ENCODE assay signal across 8 cellular contexts in the genomic region with DNA sequence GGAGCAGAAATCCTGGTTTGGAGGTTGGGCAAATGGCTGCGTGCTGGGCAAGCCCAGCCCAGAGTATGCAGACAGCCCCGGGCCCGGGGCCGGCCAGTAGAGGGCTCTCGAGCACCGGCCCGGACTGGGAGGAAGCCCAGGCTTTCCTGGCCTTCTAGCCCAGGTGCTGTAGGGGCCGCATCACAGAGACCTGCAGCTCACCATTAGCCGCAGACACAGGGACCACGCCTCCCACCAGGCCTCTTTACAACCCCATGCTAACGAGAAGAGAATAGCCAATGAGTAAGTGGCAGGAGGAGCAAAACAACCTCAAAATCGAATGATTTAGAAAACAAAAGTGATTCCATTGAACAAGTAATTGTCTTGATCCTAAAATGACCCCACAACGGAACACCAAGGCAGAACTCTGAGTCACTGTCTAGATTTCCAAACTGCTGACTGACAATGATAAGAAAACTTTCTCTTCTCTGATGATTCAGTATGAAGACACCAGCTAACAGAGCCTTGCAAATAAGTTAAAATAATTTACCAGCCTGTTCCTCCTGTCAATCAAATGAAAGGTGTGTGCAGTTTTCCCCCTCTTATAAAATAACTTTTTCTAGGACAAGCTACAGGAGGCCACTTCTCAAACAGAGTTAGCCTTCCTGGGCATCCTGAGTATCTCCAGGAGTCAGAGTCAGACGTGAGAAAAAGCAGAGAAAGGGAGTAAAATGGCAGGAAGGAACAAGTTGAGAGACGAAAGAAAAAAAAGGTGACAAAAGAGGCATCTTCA.
DNase-seq lines count a peak whose midpoint lies in the region; ATAC-seq and TF ChIP-seq lines count a peak whose summit lies in the region.

No MANE protein-coding gene starts in this region.

- no peaks in the 10 kb centered on the region for H3F3A ChIP-seq in SU-DHL-6 (ENCODE audit: insufficient read depth)

- no peak overlapping the region for H3K4me3 Mint-ChIP-seq in activated naive CD8-positive, alpha-beta T cell treated with anti-CD3 and anti-CD28 coated beads for 36 hours

- DNase-seq in DMS153 (lab: John Stamatoyannopoulos, UW), result peak; percentile 7
- DNase-seq in activated naive CD8-positive, alpha-beta T cell treated with anti-CD3 and anti-CD28 coated beads for 36 hours, result peak; percentile 75
- DNase-seq in left cardiac atrium, result peak; percentile 68
- DNase-seq in retina, result peak; percentile 78

- H3K27me3 ChIP-seq in SU-DHL-6 (ENCODE audit: low read length), result no peaks in the 10 kb centered on the region

- no peaks in the 10 kb centered on the region for H3K27me3 Mint-ChIP-seq in activated naive CD8-positive, alpha-beta T cell treated with anti-CD3 and anti-CD28 coated beads for 36 hours

- H2AFZ ChIP-seq in SU-DHL-6 (ENCODE audit: low read depth, low read length, severe bottlenecking), result no peak overlapping the region

- no peaks in the 10 kb centered on the region for H3K36me3 ChIP-seq in SU-DHL-6 (ENCODE audit: low read length)

- H3K27ac Mint-ChIP-seq in activated naive CD8-positive, alpha-beta T cell treated with anti-CD3 and anti-CD28 coated beads for 36 hours, result peak overlapping the region; percentile 44

- no peak overlapping the region for H3K4me3 ChIP-seq in SU-DHL-6 (ENCODE audit: insufficient read depth, low read length, poor library complexity, severe bottlenecking)

- ATAC-seq in GM21529 (IDR thresholded peaks at IDR 0.05; ENCODE audit: unreplicated experiment) (peak; percentile 49), left cardiac atrium (peak; percentile 93 to 96), HG03442 (IDR thresholded peaks at IDR 0.05; ENCODE audit: unreplicated experiment) (no peak)

- H4K20me1 ChIP-seq in SU-DHL-6 (ENCODE audit: low read depth, low read length), result no peaks in the 10 kb centered on the region

- no peaks in the 10 kb centered on the region for H3K79me2 ChIP-seq in SU-DHL-6 (ENCODE audit: insufficient read depth, low read length)

- H3K9ac ChIP-seq in SU-DHL-6 (ENCODE audit: low read length), result no peak overlapping the region

- no peaks in the 10 kb centered on the region for H3K9me2 ChIP-seq in SU-DHL-6 (replicated peaks; ENCODE audit: insufficient read depth, low read length)

- no peaks in the 10 kb centered on the region for H3K9me3 ChIP-seq in SU-DHL-6 (ENCODE audit: insufficient read depth, low read length)

- no peak overlapping the region for H3K27ac ChIP-seq in SU-DHL-6 (ENCODE audit: low read depth, low read length)

- no peaks in the 10 kb centered on the region for H3K36me3 Mint-ChIP-seq in activated naive CD8-positive, alpha-beta T cell treated with anti-CD3 and anti-CD28 coated beads for 36 hours

- peaks cover 24% of the 10 kb centered on the region for H3K4me1 Mint-ChIP-seq in activated naive CD8-positive, alpha-beta T cell treated with anti-CD3 and anti-CD28 coated beads for 36 hours

- H3K4me2 ChIP-seq in SU-DHL-6 (ENCODE audit: low read depth, low read length, poor library complexity, severe bottlenecking), result no peak overlapping the region

- TF ChIP-seq CTCF in LNCAP (IDR thresholded peaks at IDR 0.05), result peak; percentile 96
- peak; percentile 86 for TF ChIP-seq CTCF in SU-DHL-6 (IDR thresholded peaks at IDR 0.05; ENCODE audit: insufficient read depth, low read length, poor library complexity, severe bottlenecking)

- intact Hi-C loops in left cardiac atrium (cut with DNase I), result loop anchor here (5.0 to 10.0 kb wide), 3 partner anchors 275 to 283 kb away; partner anchors contain the start of gene CRYGS (in 1 of the 2)

- H3K9me3 Mint-ChIP-seq in activated naive CD8-positive, alpha-beta T cell treated with anti-CD3 and anti-CD28 coated beads for 36 hours, result no peaks in the 10 kb centered on the region

Comparison
In these comparisons a context has a peak if more than half of its experiments do, and no peak if none do; other contexts are left out.
1. DNase-seq: peak in every context shown above with its lines; median percentile 78 in retina; 75 in activated naive CD8-positive, alpha-beta T cell treated with anti-CD3 and anti-CD28 coated beads for 36 hours; 68 in left cardiac atrium; 7 in DMS153.